ENCODE assay signal across 19 cellular contexts in the genomic region with DNA sequence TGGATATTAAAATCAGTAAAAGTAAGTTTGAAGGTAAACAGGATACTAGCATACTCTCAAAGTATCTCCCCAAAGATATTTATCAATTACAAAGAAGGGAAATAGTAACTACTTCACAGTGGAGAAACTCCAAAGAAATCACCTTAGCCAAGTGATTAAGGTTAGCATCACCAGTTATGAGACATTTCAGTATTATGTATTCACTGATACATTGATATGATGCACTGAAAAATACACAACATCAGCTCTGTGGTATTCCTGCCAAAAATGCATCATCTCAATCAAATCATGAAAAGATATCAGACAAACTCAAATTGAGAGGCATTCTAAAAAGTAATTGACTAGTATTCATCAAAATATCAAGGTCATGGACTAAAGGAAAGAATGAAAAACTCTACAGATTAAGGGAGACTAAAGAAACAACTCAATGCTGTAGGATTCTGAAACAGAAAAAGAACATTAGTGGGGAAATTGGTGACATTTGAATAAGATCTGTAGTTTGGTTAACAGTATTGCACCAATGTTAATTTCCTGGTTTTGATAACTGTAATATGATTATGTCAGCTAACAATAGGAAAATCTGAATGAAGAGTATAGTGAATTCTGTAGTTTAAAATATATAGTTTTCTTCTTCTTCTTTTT.
DNase-seq lines count a peak whose midpoint lies in the region; ATAC-seq and TF ChIP-seq lines count a peak whose summit lies in the region.
"Had no signal": no experiment of that assay in that cellular context is flagged by ENCODE, and none has a peak within 500 bp of the region (broad histone marks: within the 10 kb centered on the region; RNA-seq: fewer than 3 reads in every experiment).

No MANE protein-coding gene starts in this region.

- ATAC-seq in activated CD8-positive, alpha-beta T cell treated with anti-CD3 and anti-CD28 coated beads for 36 hours = peak; percentile 71
- no peak for ATAC-seq in activated CD8-positive, alpha-beta T cell treated with anti-CD3 and anti-CD28 coated beads, Interleukin-2, amount 10 ng/mL, durations not matched to agents 7 days and 5 days
- peak; percentile 85 to 88 for ATAC-seq in activated naive CD4-positive, alpha-beta T cell treated with anti-CD3 and anti-CD28 coated beads, Interleukin-2, amount 50 U/mL, for 72 hours
- peak; percentile 81 for ATAC-seq in activated naive CD8-positive, alpha-beta T cell treated with anti-CD3 and anti-CD28 coated beads, Interleukin-2, amount 50 U/mL, for 24 hours
- ATAC-seq in HG02759 (IDR thresholded peaks at IDR 0.05; ENCODE audit: unreplicated experiment) = no peak

- H3K27ac Mint-ChIP-seq in activated CD8-positive, alpha-beta T cell treated with anti-CD3 and anti-CD28 coated beads for 36 hours = peak overlapping the region; percentile 81
- H3K27ac Mint-ChIP-seq in activated CD8-positive, alpha-beta T cell treated with anti-CD3 and anti-CD28 coated beads, Interleukin-2, amount 10 ng/mL, durations not matched to agents 7 days and 5 days = no peak overlapping the region
- H3K27ac Mint-ChIP-seq in activated naive CD4-positive, alpha-beta T cell treated with anti-CD3 and anti-CD28 coated beads, Interleukin-2, amount 50 U/mL, for 72 hours = peak overlapping the region; percentile 46 to 93
- H3K27ac Mint-ChIP-seq in activated naive CD4-positive, alpha-beta T cell treated with anti-CD3 and anti-CD28 coated beads, Interleukin-2, amount 10 ng/mL, durations not matched to agents 7 days and 5 days = no peak overlapping the region
- H3K27ac Mint-ChIP-seq in activated naive CD8-positive, alpha-beta T cell treated with anti-CD3 and anti-CD28 coated beads, Interleukin-2, amount 50 U/mL, for 24 hours = peak overlapping the region; percentile 81
- H3K27ac Mint-ChIP-seq: HFFc6 had no signal

- H3K27me3 Mint-ChIP-seq in activated CD8-positive, alpha-beta T cell treated with anti-CD3 and anti-CD28 coated beads for 36 hours = no peaks in the 10 kb centered on the region
- no peaks in the 10 kb centered on the region for H3K27me3 Mint-ChIP-seq in activated CD8-positive, alpha-beta T cell treated with anti-CD3 and anti-CD28 coated beads, Interleukin-2, amount 10 ng/mL, durations not matched to agents 7 days and 5 days (ENCODE audit: low read depth)
- no peaks in the 10 kb centered on the region for H3K27me3 Mint-ChIP-seq in activated naive CD4-positive, alpha-beta T cell treated with anti-CD3 and anti-CD28 coated beads, Interleukin-2, amount 10 ng/mL, durations not matched to agents 7 days and 5 days
- H3K27me3 Mint-ChIP-seq in activated naive CD8-positive, alpha-beta T cell treated with anti-CD3 and anti-CD28 coated beads, Interleukin-2, amount 50 U/mL, for 24 hours = no peaks in the 10 kb centered on the region
- H3K27me3 Mint-ChIP-seq: CD4-positive, alpha-beta memory T cell had no signal

- intact Hi-C loops in activated CD8-positive, alpha-beta T cell treated with anti-CD3 and anti-CD28 coated beads for 36 hours (cut with micrococcal nuclease) = no loop called here

- DNase-seq in activated CD8-positive, alpha-beta T cell treated with anti-CD3 and anti-CD28 coated beads for 36 hours = no peak
- no peak for DNase-seq in activated CD8-positive, alpha-beta T cell treated with anti-CD3 and anti-CD28 coated beads, Interleukin-2, amount 10 ng/mL, durations not matched to agents 7 days and 5 days
- no peak for DNase-seq in activated naive CD4-positive, alpha-beta T cell treated with anti-CD3 and anti-CD28 coated beads, Interleukin-2, amount 50 U/mL, for 72 hours (ENCODE audit: low spot score in 2 of 2)
- DNase-seq in activated naive CD4-positive, alpha-beta T cell treated with anti-CD3 and anti-CD28 coated beads, Interleukin-2, amount 10 ng/mL, durations not matched to agents 7 days and 5 days = no peak
- no peak for DNase-seq in activated naive CD8-positive, alpha-beta T cell treated with anti-CD3 and anti-CD28 coated beads, Interleukin-2, amount 50 U/mL, for 24 hours
- DNase-seq in NCI-H1436 treated with DMSO at 0.1 percent for 48 hours (lab: John Stamatoyannopoulos, UW) = no peak
- DNase-seq: C1 segment of cervical spinal cord; CD4-positive, alpha-beta memory T cell; COR-L47; GOT3; HFFc6; KBM-7; NCI-H1105 treated with DMSO at 0.1 percent for 48 hours; NCI-H2029 treated with DMSO at 0.1 percent for 48 hours; NCI-H2227 treated with DMSO at 0.1 percent for 48 hours; NCI-H526 treated with DMSO at 0.1 percent for 48 hours; Right ventricle myocardium superior; RPMI8226 had no signal

- no peak for TF ChIP-seq CTCF in activated CD8-positive, alpha-beta T cell treated with anti-CD3 and anti-CD28 coated beads for 36 hours (IDR thresholded peaks at IDR 0.05)

- CTCF ChIA-PET in activated CD8-positive, alpha-beta T cell treated with anti-CD3 and anti-CD28 coated beads for 36 hours (lab: Charles Lee) = interaction anchor here (0.7 kb wide), 1 partner anchor 60 kb away, joined by 4 read pairs; no protein-coding TSS in a partner anchor
- CTCF ChIA-PET in activated CD8-positive, alpha-beta T cell treated with anti-CD3 and anti-CD28 coated beads, Interleukin-2, amount 10 ng/mL, durations not matched to agents 7 days and 5 days (lab: Charles Lee) = interaction anchor here (1.4 kb wide), 1 partner anchor 13 kb away, joined by 5 read pairs; no protein-coding TSS in a partner anchor
- CTCF ChIA-PET in activated naive CD4-positive, alpha-beta T cell treated with anti-CD3 and anti-CD28 coated beads, Interleukin-2, amount 10 ng/mL, durations not matched to agents 7 days and 5 days (lab: Charles Lee) = no interaction called here

- H3K4me3 Mint-ChIP-seq in activated CD8-positive, alpha-beta T cell treated with anti-CD3 and anti-CD28 coated beads for 36 hours = no peak overlapping the region
- no peak overlapping the region for H3K4me3 Mint-ChIP-seq in activated CD8-positive, alpha-beta T cell treated with anti-CD3 and anti-CD28 coated beads, Interleukin-2, amount 10 ng/mL, durations not matched to agents 7 days and 5 days
- H3K4me3 Mint-ChIP-seq in activated naive CD4-positive, alpha-beta T cell treated with anti-CD3 and anti-CD28 coated beads, Interleukin-2, amount 10 ng/mL, durations not matched to agents 7 days and 5 days = no peak overlapping the region
- H3K4me3 Mint-ChIP-seq in activated naive CD8-positive, alpha-beta T cell treated with anti-CD3 and anti-CD28 coated beads, Interleukin-2, amount 50 U/mL, for 24 hours = no peak overlapping the region
- H3K4me3 Mint-ChIP-seq: CD4-positive, alpha-beta memory T cell; HFFc6 had no signal

- H3K4me1 Mint-ChIP-seq in activated CD8-positive, alpha-beta T cell treated with anti-CD3 and anti-CD28 coated beads for 36 hours (ENCODE audit: low read depth) = peaks cover 45% of the 10 kb centered on the region
- H3K4me1 Mint-ChIP-seq in activated CD8-positive, alpha-beta T cell treated with anti-CD3 and anti-CD28 coated beads, Interleukin-2, amount 10 ng/mL, durations not matched to agents 7 days and 5 days (ENCODE audit: low read depth) = peaks cover 15% of the 10 kb centered on the region
- peaks cover 10% of the 10 kb centered on the region for H3K4me1 Mint-ChIP-seq in activated naive CD4-positive, alpha-beta T cell treated with anti-CD3 and anti-CD28 coated beads, Interleukin-2, amount 10 ng/mL, durations not matched to agents 7 days and 5 days
- peaks cover 39% of the 10 kb centered on the region for H3K4me1 Mint-ChIP-seq in activated naive CD8-positive, alpha-beta T cell treated with anti-CD3 and anti-CD28 coated beads, Interleukin-2, amount 50 U/mL, for 24 hours

- POLR2A ChIA-PET in activated CD8-positive, alpha-beta T cell treated with anti-CD3 and anti-CD28 coated beads for 36 hours (lab: Charles Lee) = interaction anchor here (1.0 to 1.8 kb wide), 3 partner anchors 9 to 21 kb away, joined by 3 to 9 read pairs (median 4); no protein-coding TSS in a partner anchor
- POLR2A ChIA-PET in activated CD8-positive, alpha-beta T cell treated with anti-CD3 and anti-CD28 coated beads, Interleukin-2, amount 10 ng/mL, durations not matched to agents 7 days and 5 days (lab: Charles Lee) = no interaction called here

- no peaks in the 10 kb centered on the region for H3K36me3 Mint-ChIP-seq in activated CD8-positive, alpha-beta T cell treated with anti-CD3 and anti-CD28 coated beads for 36 hours (ENCODE audit: low read depth)
- H3K36me3 Mint-ChIP-seq in activated CD8-positive, alpha-beta T cell treated with anti-CD3 and anti-CD28 coated beads, Interleukin-2, amount 10 ng/mL, durations not matched to agents 7 days and 5 days (ENCODE audit: low read depth) = no peaks in the 10 kb centered on the region
- peaks cover 0 to 8% of the 10 kb centered on the region in 2 donors for H3K36me3 Mint-ChIP-seq in activated naive CD4-positive, alpha-beta T cell treated with anti-CD3 and anti-CD28 coated beads, Interleukin-2, amount 50 U/mL, for 72 hours
- H3K36me3 Mint-ChIP-seq in activated naive CD4-positive, alpha-beta T cell treated with anti-CD3 and anti-CD28 coated beads, Interleukin-2, amount 10 ng/mL, durations not matched to agents 7 days and 5 days = peaks cover 2% of the 10 kb centered on the region
- H3K36me3 Mint-ChIP-seq in activated naive CD8-positive, alpha-beta T cell treated with anti-CD3 and anti-CD28 coated beads, Interleukin-2, amount 50 U/mL, for 24 hours (ENCODE audit: low read depth) = no peaks in the 10 kb centered on the region
- H3K36me3 Mint-ChIP-seq: CD4-positive, alpha-beta memory T cell had no signal

- peaks cover 2% of the 10 kb centered on the region for H3K9me3 Mint-ChIP-seq in activated CD8-positive, alpha-beta T cell treated with anti-CD3 and anti-CD28 coated beads for 36 hours
- no peaks in the 10 kb centered on the region for H3K9me3 Mint-ChIP-seq in activated CD8-positive, alpha-beta T cell treated with anti-CD3 and anti-CD28 coated beads, Interleukin-2, amount 10 ng/mL, durations not matched to agents 7 days and 5 days (ENCODE audit: insufficient read depth)
- peaks cover 0 to 7% of the 10 kb centered on the region in 2 donors for H3K9me3 Mint-ChIP-seq in activated naive CD4-positive, alpha-beta T cell treated with anti-CD3 and anti-CD28 coated beads, Interleukin-2, amount 50 U/mL, for 72 hours
- no peaks in the 10 kb centered on the region for H3K9me3 Mint-ChIP-seq in activated naive CD4-positive, alpha-beta T cell treated with anti-CD3 and anti-CD28 coated beads, Interleukin-2, amount 10 ng/mL, durations not matched to agents 7 days and 5 days
- H3K9me3 Mint-ChIP-seq in activated naive CD8-positive, alpha-beta T cell treated with anti-CD3 and anti-CD28 coated beads, Interleukin-2, amount 50 U/mL, for 24 hours = no peaks in the 10 kb centered on the region
- H3K9me3 Mint-ChIP-seq: HFFc6 had no signal

Comparison
In these comparisons a context has a peak if more than half of its experiments do, and no peak if none do; other contexts are left out.
1. ATAC-seq: peak in activated CD8-positive, alpha-beta T cell treated with anti-CD3 and anti-CD28 coated beads for 36 hours (single experiment), activated naive CD4-positive, alpha-beta T cell treated with anti-CD3 and anti-CD28 coated beads, Interleukin-2, amount 50 U/mL, for 72 hours (2 of 2) and activated naive CD8-positive, alpha-beta T cell treated with anti-CD3 and anti-CD28 coated beads, Interleukin-2, amount 50 U/mL, for 24 hours (single experiment); none in activated CD8-positive, alpha-beta T cell treated with anti-CD3 and anti-CD28 coated beads, Interleukin-2, amount 10 ng/mL, durations not matched to agents 7 days and 5 days (single experiment) and HG02759 (single experiment).
2. H3K27ac Mint-ChIP-seq: peak in activated CD8-positive, alpha-beta T cell treated with anti-CD3 and anti-CD28 coated beads for 36 hours (single experiment), activated naive CD4-positive, alpha-beta T cell treated with anti-CD3 and anti-CD28 coated beads, Interleukin-2, amount 50 U/mL, for 72 hours (2 of 2) and activated naive CD8-positive, alpha-beta T cell treated with anti-CD3 and anti-CD28 coated beads, Interleukin-2, amount 50 U/mL, for 24 hours (single experiment); none in activated CD8-positive, alpha-beta T cell treated with anti-CD3 and anti-CD28 coated beads, Interleukin-2, amount 10 ng/mL, durations not matched to agents 7 days and 5 days (single experiment) and activated naive CD4-positive, alpha-beta T cell treated with anti-CD3 and anti-CD28 coated beads, Interleukin-2, amount 10 ng/mL, durations not matched to agents 7 days and 5 days (single experiment).